21 cellular contexts compared by ENCODE assay signal in genomic region chr20:19017104-19017690, GRCh38.
"Had no signal": no experiment of that assay in that cellular context is flagged by ENCODE, and none has a peak within 500 bp of the region (broad histone marks: within the 10 kb centered on the region; RNA-seq: fewer than 3 reads in every experiment).

No MANE protein-coding gene starts in this region.

- H3K36me3 ChIP-seq: cardiac muscle cell, lower lobe of right lung, neural progenitor cell had no signal

- DNase-seq: activated CD4-positive, alpha-beta T cell treated with anti-CD3 and anti-CD28 coated beads for 1 hour; activated CD4-positive, alpha-beta T cell treated with anti-CD3 and anti-CD28 coated beads, Interleukin-2, amount 50 U/mL, for 1 hour; activated effector memory CD4-positive, alpha-beta T cell treated with Interleukin-2 at 50 U/mL for 16 hours; activated naive CD4-positive, alpha-beta T cell treated with anti-CD3 and anti-CD28 coated beads for 36 hours; activated T-cell treated with anti-CD3 and anti-CD28 coated beads, Interleukin-2, amount 50 U/mL, for 72 hours; anterior cingulate cortex; body of pancreas; effector CD8-positive, alpha-beta T cell; foreskin keratinocyte; lower lobe of right lung; naive thymus-derived CD4-positive, alpha-beta T cell; psoas muscle; right cardiac atrium; stimulated activated CD4-positive, alpha-beta T cell treated with anti-CD3 and anti-CD28 coated beads, Interleukin-12 subunit alpha, Interleukin-12 subunit beta, amount 100 ng/mL, for 4 hours; stimulated activated CD4-positive, alpha-beta T cell treated with anti-CD3 and anti-CD28 coated beads, Interleukin-4, amount 100 ng/mL, for 4 hours; stimulated activated naive CD8-positive, alpha-beta T cell treated with anti-CD3 and anti-CD28 coated beads, Interleukin-15, Interleukin-2, amounts not matched to agents 100 U/mL and 50 U/mL, for 24 hours; T-helper 1 cell; T-helper 9 cell had no signal

- H3K36me3 Mint-ChIP-seq: naive thymus-derived CD4-positive, alpha-beta T cell; neural progenitor cell had no signal

- H3K4me3 Mint-ChIP-seq: activated naive CD4-positive, alpha-beta T cell treated with anti-CD3 and anti-CD28 coated beads for 36 hours; activated T-cell treated with anti-CD3 and anti-CD28 coated beads, Interleukin-2, amount 50 U/mL, for 72 hours; dendritic cell treated with granulocyte-macrophage colony-stimulating factor and Interleukin-4, amounts not matched to agents 40 ng/mL and 50 ng/mL, for 4 days; naive thymus-derived CD4-positive, alpha-beta T cell; neural progenitor cell had no signal

- H3K27me3 ChIP-seq: body of pancreas, cardiac muscle cell, foreskin keratinocyte, neural progenitor cell had no signal

- H3K27me3 Mint-ChIP-seq: dendritic cell treated with granulocyte-macrophage colony-stimulating factor and Interleukin-4, amounts not matched to agents 40 ng/mL and 50 ng/mL, for 4 days; naive thymus-derived CD4-positive, alpha-beta T cell had no signal

- H3K4me3 ChIP-seq: body of pancreas, cardiac muscle cell, lower lobe of right lung, neural progenitor cell, psoas muscle had no signal

- H3K27ac Mint-ChIP-seq: activated naive CD4-positive, alpha-beta T cell treated with anti-CD3 and anti-CD28 coated beads for 36 hours; activated T-cell treated with anti-CD3 and anti-CD28 coated beads, Interleukin-2, amount 50 U/mL, for 72 hours; dendritic cell treated with granulocyte-macrophage colony-stimulating factor and Interleukin-4, amounts not matched to agents 40 ng/mL and 50 ng/mL, for 4 days; naive thymus-derived CD4-positive, alpha-beta T cell; neural progenitor cell had no signal

- H3K9me3 Mint-ChIP-seq: activated T-cell treated with anti-CD3 and anti-CD28 coated beads, Interleukin-2, amount 50 U/mL, for 72 hours; dendritic cell treated with granulocyte-macrophage colony-stimulating factor and Interleukin-4, amounts not matched to agents 40 ng/mL and 50 ng/mL, for 4 days; neural progenitor cell had no signal
